ENCODE assay signal across 8 cellular contexts in genomic region chr2:209977386-209978239, GRCh38. TPM values are rescaled to one million over a fixed set of nuclear protein-coding genes. Genes with fewer than 3 reads are reported as not detected.
A peak's percentile ranks its signal among the peaks of the same experiment; 100 is the strongest.
DNase-seq lines count a peak whose midpoint lies in the region; ATAC-seq, FAIRE-seq and TF ChIP-seq lines count a peak whose summit lies in the region.

No MANE protein-coding gene starts in this region.

- ATAC-seq in HG02884 (IDR thresholded peaks at IDR 0.05; ENCODE audit: unreplicated experiment), result peak; percentile 63

- CTCF ChIA-PET in GM10248 (lab: Yijun Ruan, JAX), result interaction anchor here (0.7 to 5.9 kb wide), 11 partner anchors 9 to 421 kb away, joined by 3 to 95 read pairs (median 4); no protein-coding TSS in a partner anchor

- DNase-seq in A172 (ENCODE audit: low spot score), result peak; percentile 28
- DNase-seq in GM10248 (ENCODE audit: extremely low spot score), result peak; percentile 49
- peak; percentile 11 for DNase-seq in NCI-H748 treated with DMSO at 0.1 percent for 48 hours (lab: John Stamatoyannopoulos, UW)
- no peak for DNase-seq in UCSD-AML1 (lab: John Stamatoyannopoulos, UW; ENCODE audit: unreplicated experiment)
- DNase-seq in activated CD4-positive, alpha-beta T cell treated with anti-CD3 and anti-CD28 coated beads for 1 hour, result no peak

- H3K27me3 Mint-ChIP-seq in nephron (ENCODE audit: low read depth), result peaks cover 9% of the 10 kb centered on the region

- H3K4me3 Mint-ChIP-seq in nephron, result no peak overlapping the region

- TF ChIP-seq CTCF in GM10248 (IDR thresholded peaks at IDR 0.05; ENCODE audit: control extremely low read depth, extremely low read depth, low read depth, missing control alignments) (peak; percentile 20), nephron (IDR thresholded peaks at IDR 0.05; ENCODE audit: unreplicated experiment in 3 of 3) (peak; percentile 48 to 65 (median 56))

- no peak overlapping the region for H3K27ac Mint-ChIP-seq in nephron

- no peaks in the 10 kb centered on the region for H3K36me3 Mint-ChIP-seq in nephron (ENCODE audit: low read depth)

- FAIRE-seq in colon (lab: Jason Lieb, UNC), result peak; percentile 64

- no peaks in the 10 kb centered on the region for H3K9me3 Mint-ChIP-seq in nephron

- POLR2A ChIA-PET in GM10248 (lab: Yijun Ruan, JAX), result no interaction called here

- no peaks in the 10 kb centered on the region for H3K4me1 Mint-ChIP-seq in nephron

RNA-seq across cellular contexts. Expression of gene RPE, which starts 24.8 kb away (rescaled TPM):
- 129 and 165 TPM in 2 replicates for total RNA-seq in A172 (2014; rRNA removed; shearing (Covaris generic))

Comparison
In these comparisons a context has a peak if more than half of its experiments do, and no peak if none do; other contexts are left out.
1. DNase-seq: peak in A172 (single experiment), GM10248 (single experiment) and NCI-H748 treated with DMSO at 0.1 percent for 48 hours (single experiment); none in UCSD-AML1 (single experiment) and activated CD4-positive, alpha-beta T cell treated with anti-CD3 and anti-CD28 coated beads for 1 hour (single experiment).